ENCODE assay signal across 1 cellular context in genomic region chr2:70921839-70922590, GRCh38.
TF ChIP-seq lines count a peak whose summit lies in the region.

No MANE protein-coding gene starts in this region.

TF ChIP-seq in K562, 482 proteins besides CTCF, POLR2A, EP300 and RAD21:
- TF ChIP-seq ATF7 (IDR thresholded peaks at IDR 0.05) (peak; percentile 82), ZNF133 (CRISPR knock-in tag; IDR thresholded peaks at IDR 0.05) (no peak), ZNF696 (CRISPR knock-in tag; conservative IDR thresholded peaks at IDR 0.05) (no peak), EHMT2 (IDR thresholded peaks at IDR 0.05) (peak; percentile 16; the same call in 1 of the 2 replicates), ATF2 (CRISPR knock-in tag; IDR thresholded peaks at IDR 0.05) (no peak), SMARCA5 (IDR thresholded peaks at IDR 0.05) (no peak), ZNF785 (CRISPR knock-in tag; IDR thresholded peaks at IDR 0.05) (no peak), ATF1 (CRISPR knock-in tag; IDR thresholded peaks at IDR 0.05) (no peak), ATF1 (tag; IDR thresholded peaks at IDR 0.05) (no peak), LARP7 (IDR thresholded peaks at IDR 0.05) (no peak), CEBPG (CRISPR knock-in tag; IDR thresholded peaks at IDR 0.05) (no peak), CEBPG (tag; conservative IDR thresholded peaks at IDR 0.05 in 1 of 2, IDR thresholded peaks at IDR 0.05 in 1 of 2) (0 out of 4 replicates have a peak, but pooled peaks of 1 of the 2 experiments have one; percentile 30), JUND (IDR thresholded peaks at IDR 0.05; ENCODE audit: borderline replicate concordance, low read depth, low read length) (peak; percentile 39; the same call in 1 of the 2 replicates), JUND (tag; IDR thresholded peaks at IDR 0.05; ENCODE audit: borderline replicate concordance, low read depth, low read length) (peak; percentile 59; the same call in 2 of the 3 replicates), RERE (CRISPR knock-in tag; IDR thresholded peaks at IDR 0.05; ENCODE audit: borderline replicate concordance) (no peak), NFYB (IDR thresholded peaks at IDR 0.05; ENCODE audit: extremely low read depth, insufficient read length) (no peak), ZBTB40 (IDR thresholded peaks at IDR 0.05) (peak; percentile 69), ZBTB40 (CRISPR knock-in tag; IDR thresholded peaks at IDR 0.05) (no peak), CBX3 (IDR thresholded peaks at IDR 0.05; ENCODE audit: borderline replicate concordance in 1 of 2, low read length in 2 of 2) (no peak), XRCC3 (IDR thresholded peaks at IDR 0.05) (no peak), THAP12 (CRISPR knock-in tag; IDR thresholded peaks at IDR 0.05) (no peak), ESRRB (CRISPR knock-in tag; IDR thresholded peaks at IDR 0.05; ENCODE audit: borderline replicate concordance) (no peak), E2F1 (CRISPR knock-in tag; IDR thresholded peaks at IDR 0.05) (no peak), POLR2B (IDR thresholded peaks at IDR 0.05; ENCODE audit: low read depth, partially characterized antibody) (no peak), ATF3 (IDR thresholded peaks at IDR 0.05) (peak; percentile 63), ATF3 (CRISPR knock-in tag; conservative IDR thresholded peaks at IDR 0.05) (no peak), ZNF282 (CRISPR knock-in tag; IDR thresholded peaks at IDR 0.05) (no peak), POLR2AphosphoS5 (IDR thresholded peaks at IDR 0.05; ENCODE audit: control insufficient read depth, insufficient read depth, low read depth, low read length) (no peak), NR2C1 (IDR thresholded peaks at IDR 0.05) (peak; percentile 86), NR2C1 (tag; IDR thresholded peaks at IDR 0.05) (peak; percentile 91), RNF219 (CRISPR knock-in tag; IDR thresholded peaks at IDR 0.05) (no peak), IFI16 (CRISPR knock-in tag; IDR thresholded peaks at IDR 0.05) (no peak), GABPA (tag; conservative IDR thresholded peaks at IDR 0.05; ENCODE audit: low read depth) (peak; percentile 72), KHSRP (IDR thresholded peaks at IDR 0.05) (no peak), ZNF175 (CRISPR knock-in tag; IDR thresholded peaks at IDR 0.05; ENCODE audit: low read depth) (no peak), NR2C2 (CRISPR knock-in tag; IDR thresholded peaks at IDR 0.05) (peak; percentile 31; the same call in 1 of the 2 replicates), NR2C2 (tag; IDR thresholded peaks at IDR 0.05) (peak; percentile 90), ETV1 (tag; conservative IDR thresholded peaks at IDR 0.05; ENCODE audit: low read depth) (peak; percentile 47; the same call in 1 of the 2 replicates), PTRF (tag; IDR thresholded peaks at IDR 0.05) (no peak), PRMT5 (CRISPR knock-in tag; IDR thresholded peaks at IDR 0.05) (no peak)
